ENCODE assay signal across 24 cellular contexts in the genomic region with DNA sequence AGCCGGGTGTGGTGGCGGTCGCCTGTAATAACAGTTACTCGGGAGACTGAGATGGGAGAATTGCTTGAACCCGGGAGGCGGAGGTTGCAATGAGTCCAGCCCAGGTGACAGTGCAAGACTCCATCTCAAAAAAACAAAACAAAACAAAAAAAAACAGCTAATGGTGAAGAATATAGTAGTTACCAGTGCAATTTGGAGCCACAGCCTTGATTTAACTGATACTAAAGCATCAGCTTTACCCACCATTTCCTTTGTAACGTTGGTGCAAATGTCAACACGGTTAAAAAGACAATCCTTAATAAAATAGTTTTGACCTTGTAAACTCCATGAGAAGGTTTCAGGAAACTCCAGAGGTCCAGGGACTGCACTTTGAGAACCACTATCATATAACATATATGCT. TPM values are rescaled to one million over a fixed set of nuclear protein-coding genes. Genes with fewer than 3 reads are reported as not detected.
DNase-seq lines count a peak whose midpoint lies in the region; ATAC-seq lines count a peak whose summit lies in the region.
"Had no signal": no experiment of that assay in that cellular context is flagged by ENCODE, and none has a peak within 500 bp of the region (broad histone marks: within the 10 kb centered on the region; RNA-seq: fewer than 3 reads in every experiment).

No MANE protein-coding gene starts in this region.

- no peak for DNase-seq in activated CD8-positive, alpha-beta memory T cell treated with anti-CD3 and anti-CD28 coated beads, Interleukin-2, amount 10 ng/mL, durations not matched to agents 7 days and 5 days
- no peak for DNase-seq in activated CD8-positive, alpha-beta memory T cell treated with anti-CD3 and anti-CD28 coated beads for 24 hours
- no peak for DNase-seq in CD8-positive, alpha-beta memory T cell
- DNase-seq in activated T-helper 1 cell treated with anti-CD3 and anti-CD28 coated beads, Interleukin-12 subunit alpha, Interleukin-12 subunit beta, Interleukin-2, Interleukin-4 antibody, amounts not matched to agents 30 ng/mL and 10 ng/mL and 1 ng/mL, durations not matched to agents 14 hours and 24 hours and 36 hours (ENCODE audit: low spot score) = no peak
- no peak for DNase-seq in naive thymus-derived CD8-positive, alpha-beta T cell
- no peak for DNase-seq in cardiac septum (ENCODE audit: low spot score)
- DNase-seq in pons (ENCODE audit: low spot score) = no peak
- no peak for DNase-seq in hepatic stellate cell (ENCODE audit: low spot score)
- DNase-seq: BE2C; Calu3; DND-41; HCEC 1CT; heart left ventricle; Karpas-422; MV-4-11; NCI-H1694; NCI-H2171; NCI-H524; Peyer's patch; stimulated activated CD8-positive, alpha-beta memory T cell treated with anti-CD3 and anti-CD28 coated beads, Interleukin-4, amount 100 ng/mL, for 48 hours; upper lobe of right lung had no signal

- peaks cover 37% of the 10 kb centered on the region for H3K36me3 Mint-ChIP-seq in activated CD8-positive, alpha-beta memory T cell treated with anti-CD3 and anti-CD28 coated beads, Interleukin-2, amount 10 ng/mL, durations not matched to agents 7 days and 5 days
- peaks cover 0 to 47% (median 11%) of the 10 kb centered on the region in 3 donors for H3K36me3 Mint-ChIP-seq in CD8-positive, alpha-beta memory T cell
- H3K36me3 Mint-ChIP-seq in activated T-helper 1 cell treated with anti-CD3 and anti-CD28 coated beads, Interleukin-12 subunit alpha, Interleukin-12 subunit beta, Interleukin-2, Interleukin-4 antibody, amounts not matched to agents 30 ng/mL and 10 ng/mL and 1 ng/mL, durations not matched to agents 14 hours and 24 hours and 36 hours (ENCODE audit: low read depth) = peaks cover 37% of the 10 kb centered on the region
- peaks cover 0 to 58% (median 9%) of the 10 kb centered on the region in 3 donors for H3K36me3 Mint-ChIP-seq in naive thymus-derived CD8-positive, alpha-beta T cell

- no peak for ATAC-seq in activated CD8-positive, alpha-beta memory T cell treated with anti-CD3 and anti-CD28 coated beads, Interleukin-2, amount 10 ng/mL, durations not matched to agents 7 days and 5 days
- no peak for ATAC-seq in naive thymus-derived CD8-positive, alpha-beta T cell
- ATAC-seq: heart left ventricle, upper lobe of right lung had no signal

- H3K4me1 Mint-ChIP-seq in activated CD8-positive, alpha-beta memory T cell treated with anti-CD3 and anti-CD28 coated beads, Interleukin-2, amount 10 ng/mL, durations not matched to agents 7 days and 5 days = peaks cover 75% of the 10 kb centered on the region
- H3K4me1 Mint-ChIP-seq in CD8-positive, alpha-beta memory T cell = peaks cover 65 to 84% (median 76%) of the 10 kb centered on the region in 3 donors
- H3K4me1 Mint-ChIP-seq in activated T-helper 1 cell treated with anti-CD3 and anti-CD28 coated beads, Interleukin-12 subunit alpha, Interleukin-12 subunit beta, Interleukin-2, Interleukin-4 antibody, amounts not matched to agents 30 ng/mL and 10 ng/mL and 1 ng/mL, durations not matched to agents 14 hours and 24 hours and 36 hours (ENCODE audit: low read depth) = peaks cover 44% of the 10 kb centered on the region
- peaks cover 15 to 89% (median 57%) of the 10 kb centered on the region in 4 donors for H3K4me1 Mint-ChIP-seq in naive thymus-derived CD8-positive, alpha-beta T cell

- peak overlapping the region; percentile 52 for H3K27ac Mint-ChIP-seq in activated CD8-positive, alpha-beta memory T cell treated with anti-CD3 and anti-CD28 coated beads, Interleukin-2, amount 10 ng/mL, durations not matched to agents 7 days and 5 days
- H3K27ac Mint-ChIP-seq in CD8-positive, alpha-beta memory T cell = peak overlapping the region; percentile 57 to 94 (median 84)
- H3K27ac Mint-ChIP-seq in activated T-helper 1 cell treated with anti-CD3 and anti-CD28 coated beads, Interleukin-12 subunit alpha, Interleukin-12 subunit beta, Interleukin-2, Interleukin-4 antibody, amounts not matched to agents 30 ng/mL and 10 ng/mL and 1 ng/mL, durations not matched to agents 14 hours and 24 hours and 36 hours = peak overlapping the region; percentile 58
- H3K27ac Mint-ChIP-seq in naive thymus-derived CD8-positive, alpha-beta T cell = peak overlapping the region in 8 of 10 donors; percentile 52 to 93 (median 81)

- H3K9me3 ChIP-seq in CD8-positive, alpha-beta memory T cell (ENCODE audit: low read length) = no peaks in the 10 kb centered on the region
- H3K9me3 ChIP-seq: BE2C, heart left ventricle, neutrophil, Peyer's patch, prostate gland, upper lobe of right lung had no signal

- no peaks in the 10 kb centered on the region for H3K36me3 ChIP-seq in CD8-positive, alpha-beta memory T cell (ENCODE audit: insufficient read depth, low read length)
- H3K36me3 ChIP-seq: neutrophil, Peyer's patch, prostate gland, upper lobe of right lung had no signal

- intact Hi-C loops in activated T-helper 1 cell treated with anti-CD3 and anti-CD28 coated beads, Interleukin-12 subunit alpha, Interleukin-12 subunit beta, Interleukin-2, Interleukin-4 antibody, amounts not matched to agents 30 ng/mL and 10 ng/mL and 1 ng/mL, durations not matched to agents 14 hours and 24 hours and 36 hours (cut with micrococcal nuclease) = no loop called here
- intact Hi-C loops in cardiac septum (cut with DNase I) = no loop called here

- H3K27me3 Mint-ChIP-seq in activated CD8-positive, alpha-beta memory T cell treated with anti-CD3 and anti-CD28 coated beads, Interleukin-2, amount 10 ng/mL, durations not matched to agents 7 days and 5 days = no peaks in the 10 kb centered on the region
- H3K27me3 Mint-ChIP-seq in CD8-positive, alpha-beta memory T cell = no peaks in the 10 kb centered on the region
- H3K27me3 Mint-ChIP-seq in activated T-helper 1 cell treated with anti-CD3 and anti-CD28 coated beads, Interleukin-12 subunit alpha, Interleukin-12 subunit beta, Interleukin-2, Interleukin-4 antibody, amounts not matched to agents 30 ng/mL and 10 ng/mL and 1 ng/mL, durations not matched to agents 14 hours and 24 hours and 36 hours (ENCODE audit: insufficient read depth) = no peaks in the 10 kb centered on the region
- no peaks in the 10 kb centered on the region for H3K27me3 Mint-ChIP-seq in naive thymus-derived CD8-positive, alpha-beta T cell

- POLR2A ChIA-PET in CD8-positive, alpha-beta memory T cell (lab: Charles Lee) = interaction anchor here (0.6 to 1.6 kb wide), 9 partner anchors 8 to 114 kb away, joined by 3 to 5 read pairs (median 3); a partner anchor contains a TSS
- POLR2A ChIA-PET in naive thymus-derived CD8-positive, alpha-beta T cell (lab: Charles Lee) = interaction anchor here (0.6 to 1.8 kb wide), 4 partner anchors 11 to 34 kb away, joined by 3 to 5 read pairs (median 3); no protein-coding TSS in a partner anchor

- no peak overlapping the region for H3K4me3 Mint-ChIP-seq in activated CD8-positive, alpha-beta memory T cell treated with anti-CD3 and anti-CD28 coated beads, Interleukin-2, amount 10 ng/mL, durations not matched to agents 7 days and 5 days
- H3K4me3 Mint-ChIP-seq in CD8-positive, alpha-beta memory T cell = peak overlapping the region in 6 of 7 donors; percentile 11 to 60 (median 41)
- no peak overlapping the region for H3K4me3 Mint-ChIP-seq in activated T-helper 1 cell treated with anti-CD3 and anti-CD28 coated beads, Interleukin-12 subunit alpha, Interleukin-12 subunit beta, Interleukin-2, Interleukin-4 antibody, amounts not matched to agents 30 ng/mL and 10 ng/mL and 1 ng/mL, durations not matched to agents 14 hours and 24 hours and 36 hours
- H3K4me3 Mint-ChIP-seq in naive thymus-derived CD8-positive, alpha-beta T cell = peak overlapping the region in 2 of 10 donors; percentile 33 to 37

- H3K4me1 ChIP-seq in CD8-positive, alpha-beta memory T cell (ENCODE audit: insufficient read depth, low read length) = peaks cover 73% of the 10 kb centered on the region
- H3K4me1 ChIP-seq: BE2C, prostate gland had no signal

- no peaks in the 10 kb centered on the region for H3K27me3 ChIP-seq in CD8-positive, alpha-beta memory T cell (ENCODE audit: insufficient read depth, low read length, poor library complexity, severe bottlenecking)
- H3K27me3 ChIP-seq: BE2C, heart left ventricle, neutrophil, Peyer's patch, upper lobe of right lung had no signal

- CTCF ChIA-PET in activated CD8-positive, alpha-beta memory T cell treated with anti-CD3 and anti-CD28 coated beads, Interleukin-2, amount 10 ng/mL, durations not matched to agents 7 days and 5 days (lab: Charles Lee) = interaction anchor here (0.6 to 1.7 kb wide), 5 partner anchors 9 to 508 kb away, joined by 3 to 6 read pairs (median 3); no protein-coding TSS in a partner anchor
- CTCF ChIA-PET in CD8-positive, alpha-beta memory T cell (lab: Charles Lee) = interaction anchor here (0.7 to 1.8 kb wide), 5 partner anchors 22 to 116 kb away, joined by 3 to 5 read pairs (median 3); a partner anchor contains a TSS

- no peaks in the 10 kb centered on the region for H3K9me3 Mint-ChIP-seq in activated CD8-positive, alpha-beta memory T cell treated with anti-CD3 and anti-CD28 coated beads, Interleukin-2, amount 10 ng/mL, durations not matched to agents 7 days and 5 days (ENCODE audit: low read depth)
- no peaks in the 10 kb centered on the region for H3K9me3 Mint-ChIP-seq in CD8-positive, alpha-beta memory T cell
- H3K9me3 Mint-ChIP-seq in activated T-helper 1 cell treated with anti-CD3 and anti-CD28 coated beads, Interleukin-12 subunit alpha, Interleukin-12 subunit beta, Interleukin-2, Interleukin-4 antibody, amounts not matched to agents 30 ng/mL and 10 ng/mL and 1 ng/mL, durations not matched to agents 14 hours and 24 hours and 36 hours = no peaks in the 10 kb centered on the region
- H3K9me3 Mint-ChIP-seq in naive thymus-derived CD8-positive, alpha-beta T cell = no peaks in the 10 kb centered on the region

- H3K4me3 ChIP-seq in CD8-positive, alpha-beta memory T cell (ENCODE audit: low read length) = no peak overlapping the region
- H3K4me3 ChIP-seq: heart left ventricle, Peyer's patch, prostate gland, upper lobe of right lung had no signal

- no peak overlapping the region for H3K27ac ChIP-seq in CD8-positive, alpha-beta memory T cell (ENCODE audit: low read depth, low read length)
- H3K27ac ChIP-seq: epithelial cell of prostate, Peyer's patch, prostate gland, upper lobe of right lung had no signal

RNA-seq across cellular contexts. Expression of a gene that starts 41.8 kb away (rescaled TPM):
- 100 to 1,000 TPM; 153 to 167 TPM for total RNA-seq in activated CD8-positive, alpha-beta memory T cell treated with anti-CD3 and anti-CD28 coated beads, Interleukin-2, amount 10 ng/mL, durations not matched to agents 7 days and 5 days
- total RNA-seq in CD8-positive, alpha-beta memory T cell = 100 to 1,000 TPM; 226 to 230 TPM
- 176 TPM for polyA plus RNA-seq in CD8-positive, alpha-beta memory T cell
- 195 and 202 TPM in 2 replicates for total RNA-seq in activated T-helper 1 cell treated with anti-CD3 and anti-CD28 coated beads, Interleukin-12 subunit alpha, Interleukin-12 subunit beta, Interleukin-2, Interleukin-4 antibody, amounts not matched to agents 30 ng/mL and 10 ng/mL and 1 ng/mL, durations not matched to agents 14 hours and 24 hours and 36 hours
- 100 to 1,000 TPM; 156 to 164 TPM for total RNA-seq in naive thymus-derived CD8-positive, alpha-beta T cell
- 100 to 1,000 TPM; 130 to 143 (median 136) TPM for polyA plus RNA-seq in naive thymus-derived CD8-positive, alpha-beta T cell
- total RNA-seq in cardiac septum = 22.6 TPM

RNA-seq across cellular contexts. Expression of a gene that starts 52.5 kb away (rescaled TPM):
- 10 to 100 TPM; 24.6 to 25.6 TPM for total RNA-seq in activated CD8-positive, alpha-beta memory T cell treated with anti-CD3 and anti-CD28 coated beads, Interleukin-2, amount 10 ng/mL, durations not matched to agents 7 days and 5 days
- total RNA-seq in CD8-positive, alpha-beta memory T cell = 10 to 100 TPM; 21.3 to 21.4 TPM
- 4.2 TPM for polyA plus RNA-seq in CD8-positive, alpha-beta memory T cell
- total RNA-seq in activated T-helper 1 cell treated with anti-CD3 and anti-CD28 coated beads, Interleukin-12 subunit alpha, Interleukin-12 subunit beta, Interleukin-2, Interleukin-4 antibody, amounts not matched to agents 30 ng/mL and 10 ng/mL and 1 ng/mL, durations not matched to agents 14 hours and 24 hours and 36 hours = 23.1 and 24.9 TPM in 2 replicates
- 10 to 100 TPM; 21.9 to 25.3 TPM for total RNA-seq in naive thymus-derived CD8-positive, alpha-beta T cell
- polyA plus RNA-seq in naive thymus-derived CD8-positive, alpha-beta T cell = 1 to 10 TPM; 1.4 to 3.2 (median 2.2) TPM
- 23.7 TPM for total RNA-seq in cardiac septum

Comparison
In these comparisons a context has a peak if more than half of its experiments do, and no peak if none do; other contexts are left out.
1. H3K4me3 Mint-ChIP-seq: peak in CD8-positive, alpha-beta memory T cell (6 of 7); none in activated CD8-positive, alpha-beta memory T cell treated with anti-CD3 and anti-CD28 coated beads, Interleukin-2, amount 10 ng/mL, durations not matched to agents 7 days and 5 days (single experiment) and activated T-helper 1 cell treated with anti-CD3 and anti-CD28 coated beads, Interleukin-12 subunit alpha, Interleukin-12 subunit beta, Interleukin-2, Interleukin-4 antibody, amounts not matched to agents 30 ng/mL and 10 ng/mL and 1 ng/mL, durations not matched to agents 14 hours and 24 hours and 36 hours (single experiment).
2. Peak in every context shown above with its lines, with median percentiles within 50 percentile points of each other: H3K27ac Mint-ChIP-seq.